In the genomic region with DNA sequence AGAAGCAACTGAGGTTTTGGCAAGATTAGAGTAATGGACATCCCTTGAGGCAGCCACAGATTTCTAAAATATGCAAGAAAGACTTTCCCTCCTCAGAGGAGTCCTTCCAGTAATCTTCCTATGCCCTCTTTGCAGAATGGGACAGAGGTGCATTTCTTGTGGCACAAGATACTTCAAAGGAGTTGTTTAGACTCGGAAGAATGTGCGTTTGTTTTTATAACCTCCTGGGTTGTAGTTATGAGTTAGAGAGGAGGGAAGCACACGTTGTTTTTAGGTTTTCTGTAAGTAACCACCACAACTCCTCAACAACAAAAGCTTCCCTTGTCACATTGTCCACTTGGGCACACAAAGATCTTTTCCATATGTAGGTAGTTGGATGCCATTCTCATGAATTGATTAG, we compare ENCODE assay signal across 1 cellular context.
TF ChIP-seq lines count a peak whose summit lies in the region.

No MANE protein-coding gene starts in this region.

TF ChIP-seq in GM23338, 12 proteins besides CTCF, POLR2A, EP300 and RAD21 (continued from another document):
- TF ChIP-seq, protein P1, sequence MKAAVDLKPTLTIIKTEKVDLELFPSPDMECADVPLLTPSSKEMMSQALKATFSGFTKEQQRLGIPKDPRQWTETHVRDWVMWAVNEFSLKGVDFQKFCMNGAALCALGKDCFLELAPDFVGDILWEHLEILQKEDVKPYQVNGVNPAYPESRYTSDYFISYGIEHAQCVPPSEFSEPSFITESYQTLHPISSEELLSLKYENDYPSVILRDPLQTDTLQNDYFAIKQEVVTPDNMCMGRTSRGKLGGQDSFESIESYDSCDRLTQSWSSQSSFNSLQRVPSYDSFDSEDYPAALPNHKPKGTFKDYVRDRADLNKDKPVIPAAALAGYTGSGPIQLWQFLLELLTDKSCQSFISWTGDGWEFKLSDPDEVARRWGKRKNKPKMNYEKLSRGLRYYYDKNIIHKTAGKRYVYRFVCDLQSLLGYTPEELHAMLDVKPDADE (IDR thresholded peaks at IDR 0.05) = no peak
